2 cellular contexts compared by ENCODE assay signal in genomic region chr6:33320315-33321181, GRCh38.
TF ChIP-seq lines count a peak whose summit lies in the region.

No MANE protein-coding gene starts in this region.

TF ChIP-seq in HEK293, 187 proteins besides CTCF, POLR2A, EP300 and RAD21 (continued from another document and continues in another):
- TF ChIP-seq ZNF26 (tag by site-specific recombination; IDR thresholded peaks at IDR 0.05): no peak
- peak; percentile 68 for TF ChIP-seq ZFHX2 (tag by site-specific recombination; conservative IDR thresholded peaks at IDR 0.05)
- peak; percentile 63; the same call in 1 of the 2 replicates for TF ChIP-seq INSM2 (tag by site-specific recombination; IDR thresholded peaks at IDR 0.05)
- 0 out of 2 replicates have a peak, but pooled peaks have one; percentile 9 for TF ChIP-seq ZNF398 (tag by site-specific recombination; IDR thresholded peaks at IDR 0.05)
- TF ChIP-seq ZNF2 (tag by site-specific recombination; IDR thresholded peaks at IDR 0.05): peak; percentile 57; the same call in 1 of the 2 replicates
- peak; percentile 16 for TF ChIP-seq ZBTB26 (tag by site-specific recombination; optimal IDR thresholded peaks at IDR 0.05)
- peak; percentile 59; the same call in 1 of the 2 replicates for TF ChIP-seq ZNF341 (tag by site-specific recombination; IDR thresholded peaks at IDR 0.05; ENCODE audit: low read depth)
- no peak for TF ChIP-seq ZNF350 (tag by site-specific recombination; IDR thresholded peaks at IDR 0.05)
- TF ChIP-seq ZXDB (tag by site-specific recombination; IDR thresholded peaks at IDR 0.05): peak; percentile 65
- no peak for TF ChIP-seq ZNF155 (tag by site-specific recombination; IDR thresholded peaks at IDR 0.05)
- no peak for TF ChIP-seq ZNF169 (tag by site-specific recombination; IDR thresholded peaks at IDR 0.05)
- TF ChIP-seq ZNF394 (tag by site-specific recombination; IDR thresholded peaks at IDR 0.05; ENCODE audit: borderline replicate concordance): peak; percentile 70
- no peak for TF ChIP-seq ZBTB49 (tag by site-specific recombination; IDR thresholded peaks at IDR 0.05; ENCODE audit: low read depth)
- no peak for TF ChIP-seq ZNF354C (tag by site-specific recombination; IDR thresholded peaks at IDR 0.05; ENCODE audit: borderline replicate concordance, low read depth)
- peak; percentile 64 for TF ChIP-seq ZBTB20 (tag by site-specific recombination; IDR thresholded peaks at IDR 0.05)

TF ChIP-seq in WTC11, 78 proteins besides CTCF, POLR2A, EP300 and RAD21 (continued from another document):
- no peak for TF ChIP-seq ARID4B (CRISPR knock-in tag; IDR thresholded peaks at IDR 0.05; ENCODE audit: borderline replicate concordance)
- TF ChIP-seq ZNF138 (CRISPR knock-in tag; conservative IDR thresholded peaks at IDR 0.05): no peak
- TF ChIP-seq NR1H2 (CRISPR knock-in tag; IDR thresholded peaks at IDR 0.05): no peak
- no peak for TF ChIP-seq ZNF396 (CRISPR knock-in tag; IDR thresholded peaks at IDR 0.05; ENCODE audit: borderline replicate concordance)
- no peak for TF ChIP-seq ZNF416 (CRISPR knock-in tag; IDR thresholded peaks at IDR 0.05)
- no peak for TF ChIP-seq ERG (CRISPR knock-in tag; IDR thresholded peaks at IDR 0.05)
- TF ChIP-seq FOXP1 (CRISPR knock-in tag; IDR thresholded peaks at IDR 0.05; ENCODE audit: borderline replicate concordance): no peak
- TF ChIP-seq FOXK1 (CRISPR knock-in tag; IDR thresholded peaks at IDR 0.05): no peak
- no peak for TF ChIP-seq TEAD1 (CRISPR knock-in tag; IDR thresholded peaks at IDR 0.05)
